ENCODE assay signal across 10 cellular contexts in genomic region chr17:82269882-82270500, GRCh38. TPM values are rescaled to one million over a fixed set of nuclear protein-coding genes. Genes with fewer than 3 reads are reported as not detected.
DNase-seq lines count a peak whose midpoint lies in the region; ATAC-seq, FAIRE-seq and TF ChIP-seq lines count a peak whose summit lies in the region.
"Had no signal": no experiment of that assay in that cellular context is flagged by ENCODE, and none has a peak within 500 bp of the region (broad histone marks: within the 10 kb centered on the region; RNA-seq: fewer than 3 reads in every experiment).

No MANE protein-coding gene starts in this region.

- BruUV-seq in K562 (replicated peaks; lab: Mats Ljungman, UMichigan), result no TSS peak

- TF ChIP-seq EP300 in K562 (IDR thresholded peaks at IDR 0.05; ENCODE audit: low read length), result no peak

- H3K27ac ChIP-seq in K562 (ENCODE audit: extremely low read depth, low read depth, low read length), result peak overlapping the region; percentile 6; the same call in 1 of the 3 replicates
- peak overlapping the region; percentile 22 for H3K27ac ChIP-seq in muscle layer of colon (ENCODE audit: low read depth, low read length)
- no peak overlapping the region for H3K27ac ChIP-seq in brain microvascular endothelial cell

- peak overlapping the region; percentile 90 to 97 for H3K4me3 Mint-ChIP-seq in activated T-cell treated with anti-CD3 and anti-CD28 coated beads, Interleukin-2, amount 50 U/mL, for 72 hours
- H3K4me3 Mint-ChIP-seq in type B pancreatic cell, result peak overlapping the region; percentile 88

- peaks cover 16% of the 10 kb centered on the region for H3K9me1 ChIP-seq in K562 (ENCODE audit: control insufficient read depth, insufficient read depth, low read length)

- TF ChIP-seq CTCF in K562 (IDR thresholded peaks at IDR 0.05 in 2 of 3, conservative IDR thresholded peaks at IDR 0.05 in 1 of 3; ENCODE audit: insufficient read depth in 2 of 3, low read depth in 1 of 3, low read length in 3 of 3) (no peak), type B pancreatic cell (conservative IDR thresholded peaks at IDR 0.05) (no peak), brain microvascular endothelial cell (IDR thresholded peaks at IDR 0.05; ENCODE audit: low read depth, low read length, missing control alignments) (no peak)

- H3K9ac ChIP-seq in K562 (ENCODE audit: insufficient read depth in 1 of 2, low read depth in 2 of 2, low read length in 2 of 2), result peak overlapping the region in 1 of 2 experiments; percentile 82; a peak in 2 of 4 replicates
- no peak overlapping the region for H3K9ac ChIP-seq in muscle layer of colon (ENCODE audit: low read length)

- H3K36me3 ChIP-seq in K562 (ENCODE audit: control insufficient read depth, insufficient read depth, low read length) (peaks cover 72% of the 10 kb centered on the region), muscle layer of colon (ENCODE audit: insufficient read depth, low read length) (peaks cover 33% of the 10 kb centered on the region), brain microvascular endothelial cell (replicated peaks) (peaks cover 54% of the 10 kb centered on the region)

- no peak for TF ChIP-seq POLR2A in K562 (conservative IDR thresholded peaks at IDR 0.05)

- no peak for FAIRE-seq in K562 (lab: Jason Lieb, UNC)

- ATAC-seq in activated T-cell treated with anti-CD3 and anti-CD28 coated beads, Interleukin-2, amount 50 U/mL, for 72 hours (replicated peaks in 1 of 2), result no peak
- no peak for ATAC-seq in K562
- ATAC-seq: left lobe of liver, right lobe of liver had no signal

- peaks cover 75% of the 10 kb centered on the region for H3K4me1 Mint-ChIP-seq in activated T-cell treated with anti-CD3 and anti-CD28 coated beads, Interleukin-2, amount 50 U/mL, for 72 hours (ENCODE audit: low read depth)
- H3K4me1 Mint-ChIP-seq in type B pancreatic cell (ENCODE audit: unreplicated experiment), result peaks cover 40% of the 10 kb centered on the region

- H3K27me3 Mint-ChIP-seq in activated T-cell treated with anti-CD3 and anti-CD28 coated beads, Interleukin-2, amount 50 U/mL, for 72 hours (ENCODE audit: low read depth), result no peaks in the 10 kb centered on the region
- H3K27me3 Mint-ChIP-seq in type B pancreatic cell, result no peaks in the 10 kb centered on the region

- intact Hi-C loops in K562 (cut with micrococcal nuclease), result no loop called here

- in situ Hi-C loops in K562 (cut with MboI) (no loop called here), brain microvascular endothelial cell (cut with HindIII; ENCODE audit: low pct_ligation_motif_present, low sequenced_read_pairs) (no loop called here)

- DNase-seq in activated T-cell treated with anti-CD3 and anti-CD28 coated beads, Interleukin-2, amount 50 U/mL, for 72 hours, result no peak
- DNase-seq in activated T-cell treated with anti-CD3 and anti-CD28 coated beads, Interleukin-2, amount 50 U/mL, for 48 hours, result no peak
- DNase-seq in K562 (ENCODE audit: extremely low read depth in 1 of 4, low spot score in 3 of 4) (no peak), type B pancreatic cell (ENCODE audit: extremely low spot score, unreplicated experiment) (no peak), NCI-H446 (lab: John Stamatoyannopoulos, UW) (no peak), NCI-H1105 treated with DMSO at 0.1 percent for 48 hours (lab: John Stamatoyannopoulos, UW) (no peak), brain microvascular endothelial cell (no peak)

- H3K4me1 ChIP-seq in K562 (replicated peaks in 1 of 2; ENCODE audit: control insufficient read depth in 2 of 2, insufficient read depth in 2 of 2, low read length in 2 of 2) (peaks cover 51 to 74% of the 10 kb centered on the region in 2 experiments), muscle layer of colon (ENCODE audit: insufficient read depth, low read length) (peaks cover 75% of the 10 kb centered on the region)

- WGBS in K562 (ENCODE audit: insufficient coverage, low coverage, missing lambda C conversion rate), result 82% methylated on average over 10 of the region's 13 CpGs

- CTCF ChIA-PET in K562 (lab: Yijun Ruan, JAX; ENCODE audit: low intra/inter-chr PET ratio), result no interaction called here

- no peaks in the 10 kb centered on the region for H3K9me3 Mint-ChIP-seq in activated T-cell treated with anti-CD3 and anti-CD28 coated beads, Interleukin-2, amount 50 U/mL, for 72 hours
- no peaks in the 10 kb centered on the region for H3K9me3 Mint-ChIP-seq in type B pancreatic cell

- H3K79me2 ChIP-seq in K562 (ENCODE audit: control insufficient read depth, insufficient read depth, low read length), result peaks cover 85% of the 10 kb centered on the region

- peaks cover 10 to 30% of the 10 kb centered on the region in 2 donors for H3K36me3 Mint-ChIP-seq in activated T-cell treated with anti-CD3 and anti-CD28 coated beads, Interleukin-2, amount 50 U/mL, for 72 hours (ENCODE audit: insufficient read depth in 2 of 2)
- H3K36me3 Mint-ChIP-seq in type B pancreatic cell, result peaks cover 42% of the 10 kb centered on the region

- peak overlapping the region; percentile 95 for H3K27ac Mint-ChIP-seq in activated T-cell treated with anti-CD3 and anti-CD28 coated beads, Interleukin-2, amount 50 U/mL, for 72 hours
- peak overlapping the region; percentile 97 for H3K27ac Mint-ChIP-seq in type B pancreatic cell

- H4K20me1 ChIP-seq in K562 (replicated peaks; ENCODE audit: control insufficient read depth, insufficient read depth, low read length), result peaks cover 68% of the 10 kb centered on the region

- POLR2A ChIA-PET in K562 (lab: Yijun Ruan, JAX), result interaction anchor here (0.7 to 2.7 kb wide), 5 partner anchors 12 to 22 kb away, joined by 4 to 20 read pairs (median 4); no protein-coding TSS in a partner anchor

- H3K4me3 ChIP-seq in K562 (no peak overlapping the region), muscle layer of colon (ENCODE audit: low read depth in 1 of 2, low read length in 2 of 2) (peak overlapping the region in 1 of 2 donors; percentile 14), brain microvascular endothelial cell (ENCODE audit: low read depth, low read length) (no peak overlapping the region)
- H3K4me3 ChIP-seq: right lobe of liver had no signal

- no peak overlapping the region for H3K4me2 ChIP-seq in K562 (ENCODE audit: insufficient read depth, low read length)

- H3K27me3 ChIP-seq in K562 (ENCODE audit: control insufficient read depth in 2 of 2, insufficient read depth in 2 of 2, low read length in 2 of 2) (no peaks in the 10 kb centered on the region), muscle layer of colon (ENCODE audit: control insufficient read depth in 1 of 2, insufficient read depth in 2 of 2, low read length in 2 of 2) (no peaks in the 10 kb centered on the region), brain microvascular endothelial cell (replicated peaks) (no peaks in the 10 kb centered on the region)
- H3K27me3 ChIP-seq: right lobe of liver had no signal

- H3K9me3 ChIP-seq in K562 (replicated peaks; ENCODE audit: control insufficient read depth, insufficient read depth, low read depth, low read length), result no peaks in the 10 kb centered on the region
- no peaks in the 10 kb centered on the region for H3K9me3 ChIP-seq in muscle layer of colon (ENCODE audit: low read length)
- H3K9me3 ChIP-seq: right lobe of liver had no signal

- H2AFZ ChIP-seq in K562 (ENCODE audit: low read depth, low read length), result no peak overlapping the region

- no peak for TF ChIP-seq RAD21 in K562 (CRISPR knock-in tag; conservative IDR thresholded peaks at IDR 0.05 in 1 of 2, IDR thresholded peaks at IDR 0.05 in 1 of 2)

RNA-seq across cellular contexts. Expression of gene CSNK1D, which starts 3.5 kb away (rescaled TPM):
- 100 to 1,000 TPM; 166 to 170 TPM for total RNA-seq in activated T-cell treated with anti-CD3 and anti-CD28 coated beads, Interleukin-2, amount 50 U/mL, for 72 hours
- 268 and 441 TPM in 2 replicates for total RNA-seq in K562 (2011; cell fraction: chromatin; rRNA removed; ENCODE audit: low replicate concordance)
- total RNA-seq in K562 (2011; cell fraction: nucleolus; rRNA removed), result 196 and 213 TPM in 2 replicates
- 179 and 187 TPM in 2 replicates for total RNA-seq in K562 (2011; cell fraction: nucleoplasm; rRNA removed)
- total RNA-seq in K562 (2014; rRNA removed), result 26.1 and 39.0 TPM in 2 replicates
- 35.9 and 41.3 TPM in 2 replicates for total RNA-seq in K562 (2014; rRNA removed; fragmentation: Illumina TruSeq; extraction: Trizol)
- total RNA-seq in K562 (2015; rRNA removed; fragmentation: Illumina TruSeq; extraction: Trizol), result 35.7 and 36.6 TPM in 2 replicates
- 95.3 and 114 TPM in 2 replicates for total RNA-seq in K562 (2021)
- polyA plus RNA-seq in K562 (2011; rRNA removed), result 82.8 and 96.8 TPM in 2 replicates
- 51.5 and 60.4 TPM in 2 replicates for polyA plus RNA-seq in K562 (2011; cell fraction: cytosol; rRNA removed)
- 306 and 488 TPM in 2 replicates for polyA plus RNA-seq in K562 (2011; cell fraction: nucleus; rRNA removed)
- 102 and 106 TPM in 2 replicates for polyA plus RNA-seq in K562 (2012)
- polyA plus RNA-seq in K562 (2014; fragmentation: Illumina TruSeq; extraction: Trizol), result 123 and 133 TPM in 2 replicates
- 1 to 10 TPM; 6.5 to 7.4 TPM for polyA plus RNA-seq in K562 (2014; fragmentation: Nextera tagmentation; extraction: Ambion mirVana)
- polyA plus RNA-seq in K562 (2014; rRNA removed), result 81.0 and 90.3 TPM in 2 replicates
- polyA minus RNA-seq in K562 (2011; rRNA and poly(A)+ RNA removed), result 56.2 and 74.7 TPM in 2 replicates
- polyA minus RNA-seq in K562 (2011; cell fraction: cytosol; rRNA and poly(A)+ RNA removed), result 45.7 and 51.3 TPM in 2 replicates
- polyA minus RNA-seq in K562 (2011; cell fraction: nucleus; rRNA and poly(A)+ RNA removed), result 71.1 and 74.9 TPM in 2 replicates
- total RNA-seq in type B pancreatic cell (ENCODE audit: low replicate concordance), result 176 and 184 TPM in 2 replicates

RNA-seq across cellular contexts. Expression of gene SLC16A3, which starts 41.1 kb away (rescaled TPM):
- 10 to 100 TPM; 42.8 to 74.5 TPM for total RNA-seq in activated T-cell treated with anti-CD3 and anti-CD28 coated beads, Interleukin-2, amount 50 U/mL, for 72 hours
- 2.9 and 6.6 TPM in 2 replicates for total RNA-seq in K562 (2011; cell fraction: chromatin; rRNA removed; ENCODE audit: low replicate concordance)
- 10.0 and 10.5 TPM in 2 replicates for total RNA-seq in K562 (2011; cell fraction: nucleolus; rRNA removed)
- 4.4 and 5.7 TPM in 2 replicates for total RNA-seq in K562 (2011; cell fraction: nucleoplasm; rRNA removed)
- total RNA-seq in K562 (2014; rRNA removed) (1.8 and 2.5 TPM in 2 replicates), K562 (2014; rRNA removed; fragmentation: Illumina TruSeq; extraction: Trizol) (0.11 and 0.13 TPM in 2 replicates), K562 (2015; rRNA removed; fragmentation: Illumina TruSeq; extraction: Trizol) (1.0 and 1.2 TPM in 2 replicates), K562 (2021) (2.9 and 5.4 TPM in 2 replicates), type B pancreatic cell (ENCODE audit: low replicate concordance) (27.8 and 29.8 TPM in 2 replicates)
- polyA plus RNA-seq in K562 (2011; rRNA removed) (3.7 and 8.3 TPM in 2 replicates), K562 (2014; fragmentation: Illumina TruSeq; extraction: Trizol) (0.58 and 0.78 TPM in 2 replicates), K562 (2014; fragmentation: Nextera tagmentation; extraction: Ambion mirVana) (not detected), K562 (2014; rRNA removed) (0.81 and 1.9 TPM in 2 replicates)
- polyA plus RNA-seq in K562 (2011; cell fraction: cytosol; rRNA removed), result 9.7 and 12.8 TPM in 2 replicates
- polyA plus RNA-seq in K562 (2011; cell fraction: nucleus; rRNA removed), result 9.1 and 10.2 TPM in 2 replicates
- 4.9 and 9.3 TPM in 2 replicates for polyA plus RNA-seq in K562 (2012)
- 2.9 and 3.7 TPM in 2 replicates for polyA minus RNA-seq in K562 (2011; rRNA and poly(A)+ RNA removed)
- 7.0 and 15.5 TPM in 2 replicates for polyA minus RNA-seq in K562 (2011; cell fraction: cytosol; rRNA and poly(A)+ RNA removed)
- 4.8 and 6.9 TPM in 2 replicates for polyA minus RNA-seq in K562 (2011; cell fraction: nucleus; rRNA and poly(A)+ RNA removed)

RNA-seq across cellular contexts. Expression of gene CD7, which starts 47.4 kb away (rescaled TPM):
- total RNA-seq in activated T-cell treated with anti-CD3 and anti-CD28 coated beads, Interleukin-2, amount 50 U/mL, for 72 hours, result 1,000 to 10,000 TPM in 1 of 2 donors, 100 to 1,000 TPM in 1; 845 to 1,007 TPM
- 0.44 TPM in 1 of 2 replicates, not detected in the other for total RNA-seq in K562 (2011; cell fraction: chromatin; rRNA removed; ENCODE audit: low replicate concordance)
- total RNA-seq in K562 (2011; cell fraction: nucleolus; rRNA removed), result 0.66 and 0.83 TPM in 2 replicates
- total RNA-seq in K562 (2011; cell fraction: nucleoplasm; rRNA removed), result 0.69 TPM in 1 of 2 replicates, not detected in the other
- total RNA-seq in K562 (2014; rRNA removed), result not detected in 2 replicates
- total RNA-seq in K562 (2014; rRNA removed; fragmentation: Illumina TruSeq; extraction: Trizol), result not detected in 2 replicates
- total RNA-seq in K562 (2015; rRNA removed; fragmentation: Illumina TruSeq; extraction: Trizol), result not detected in 2 replicates
- 0.18 and 0.35 TPM in 2 replicates for total RNA-seq in K562 (2021)
- polyA plus RNA-seq in K562 (2011; rRNA removed), result 0.21 and 0.85 TPM in 2 replicates
- polyA plus RNA-seq in K562 (2011; cell fraction: cytosol; rRNA removed), result 0.34 and 1.3 TPM in 2 replicates
- 0.88 and 1.2 TPM in 2 replicates for polyA plus RNA-seq in K562 (2011; cell fraction: nucleus; rRNA removed)
- 0.16 and 0.19 TPM in 2 replicates for polyA plus RNA-seq in K562 (2012)
- not detected in 2 replicates for polyA plus RNA-seq in K562 (2014; fragmentation: Illumina TruSeq; extraction: Trizol)
- not detected for polyA plus RNA-seq in K562 (2014; fragmentation: Nextera tagmentation; extraction: Ambion mirVana)
- not detected in 2 replicates for polyA plus RNA-seq in K562 (2014; rRNA removed)
- polyA minus RNA-seq in K562 (2011; rRNA and poly(A)+ RNA removed), result not detected in 2 replicates
- polyA minus RNA-seq in K562 (2011; cell fraction: cytosol; rRNA and poly(A)+ RNA removed), result 1.0 TPM in 1 of 2 replicates, not detected in the other
- 0.27 TPM in 1 of 2 replicates, not detected in the other for polyA minus RNA-seq in K562 (2011; cell fraction: nucleus; rRNA and poly(A)+ RNA removed)
- 1.4 and 1.6 TPM in 2 replicates for total RNA-seq in type B pancreatic cell (ENCODE audit: low replicate concordance)

RNA-seq across cellular contexts. Expression of gene CCDC57, which starts 57.3 kb away (rescaled TPM):
- 10 to 100 TPM; 76.9 to 78.8 TPM for total RNA-seq in activated T-cell treated with anti-CD3 and anti-CD28 coated beads, Interleukin-2, amount 50 U/mL, for 72 hours
- 238 and 466 TPM in 2 replicates for total RNA-seq in K562 (2011; cell fraction: chromatin; rRNA removed; ENCODE audit: low replicate concordance)
- total RNA-seq in K562 (2011; cell fraction: nucleolus; rRNA removed), result 176 and 211 TPM in 2 replicates
- 135 and 163 TPM in 2 replicates for total RNA-seq in K562 (2011; cell fraction: nucleoplasm; rRNA removed)
- total RNA-seq in K562 (2014; rRNA removed), result 13.6 and 19.0 TPM in 2 replicates
- total RNA-seq in K562 (2014; rRNA removed; fragmentation: Illumina TruSeq; extraction: Trizol), result 10.7 TPM in 2 replicates
- total RNA-seq in K562 (2015; rRNA removed; fragmentation: Illumina TruSeq; extraction: Trizol), result 17.1 and 18.1 TPM in 2 replicates
- 33.8 and 36.0 TPM in 2 replicates for total RNA-seq in K562 (2021)
- polyA plus RNA-seq in K562 (2011; rRNA removed), result 26.3 and 31.1 TPM in 2 replicates
- 15.4 and 18.8 TPM in 2 replicates for polyA plus RNA-seq in K562 (2011; cell fraction: cytosol; rRNA removed)
- polyA plus RNA-seq in K562 (2011; cell fraction: nucleus; rRNA removed), result 146 and 224 TPM in 2 replicates
- 20.1 and 38.4 TPM in 2 replicates for polyA plus RNA-seq in K562 (2012)
- polyA plus RNA-seq in K562 (2014; fragmentation: Illumina TruSeq; extraction: Trizol), result 12.9 and 19.9 TPM in 2 replicates
- 1 to 10 TPM in 1 of 2 experiments, under 1 TPM in 1; 0.83 to 1.1 TPM for polyA plus RNA-seq in K562 (2014; fragmentation: Nextera tagmentation; extraction: Ambion mirVana)
- polyA plus RNA-seq in K562 (2014; rRNA removed), result 34.8 and 36.2 TPM in 2 replicates
- polyA minus RNA-seq in K562 (2011; rRNA and poly(A)+ RNA removed), result 15.9 and 16.8 TPM in 2 replicates
- polyA minus RNA-seq in K562 (2011; cell fraction: cytosol; rRNA and poly(A)+ RNA removed), result 12.2 and 13.1 TPM in 2 replicates
- polyA minus RNA-seq in K562 (2011; cell fraction: nucleus; rRNA and poly(A)+ RNA removed), result 47.4 and 49.1 TPM in 2 replicates
- total RNA-seq in type B pancreatic cell (ENCODE audit: low replicate concordance), result 33.5 and 58.7 TPM in 2 replicates

Comparison
In these comparisons a context has a peak if more than half of its experiments do, and no peak if none do; other contexts are left out.
1. RNA of gene CD7, which starts 47.4 kb away (total RNA-seq): 845 to 1,007 TPM in activated T-cell treated with anti-CD3 and anti-CD28 coated beads, Interleukin-2, amount 50 U/mL, for 72 hours; 1.4 to 1.6 TPM in type B pancreatic cell and 0.18 to 0.83 TPM in K562; every median in the first group is over 100 times any median in the second.